Comparison of ENCODE assay signal across 1 cellular context in genomic region chr5:14054111-14054854, GRCh38.
TF ChIP-seq lines count a peak whose summit lies in the region.

No MANE protein-coding gene starts in this region.

TF ChIP-seq in IMR-90, 13 proteins besides CTCF, POLR2A, EP300 and RAD21:
- no peak for TF ChIP-seq MAZ (IDR thresholded peaks at IDR 0.05; ENCODE audit: borderline replicate concordance, low read depth, low read length)
- TF ChIP-seq MAFK (IDR thresholded peaks at IDR 0.05; ENCODE audit: low read depth, low read length), result no peak
- no peak for TF ChIP-seq NFE2L2 (IDR thresholded peaks at IDR 0.05; ENCODE audit: low read depth, low read length)
- no peak for TF ChIP-seq CHD1 (IDR thresholded peaks at IDR 0.05; ENCODE audit: low read depth, low read length)
- no peak for TF ChIP-seq RFX5 (IDR thresholded peaks at IDR 0.05; ENCODE audit: low read depth, low read length)
- TF ChIP-seq ELK1 (IDR thresholded peaks at IDR 0.05; ENCODE audit: borderline replicate concordance, low read depth, low read length), result no peak
- TF ChIP-seq MXI1 (IDR thresholded peaks at IDR 0.05; ENCODE audit: borderline replicate concordance, low read depth, low read length), result no peak
- TF ChIP-seq CEBPB (IDR thresholded peaks at IDR 0.05; ENCODE audit: low read depth, low read length), result peak; percentile 98
- TF ChIP-seq BHLHE40 (IDR thresholded peaks at IDR 0.05; ENCODE audit: low read depth, low read length), result no peak; the same call in 1 of the 2 replicates
- no peak for TF ChIP-seq USF2 (IDR thresholded peaks at IDR 0.05; ENCODE audit: low read depth, low read length)
- no peak for TF ChIP-seq SMC3 (IDR thresholded peaks at IDR 0.05; ENCODE audit: low read depth, low read length)
- 0 out of 2 replicates have a peak, but pooled peaks have one; percentile 29 for TF ChIP-seq FOS (IDR thresholded peaks at IDR 0.05; ENCODE audit: low read depth, low read length)
- TF ChIP-seq RCOR1 (IDR thresholded peaks at IDR 0.05; ENCODE audit: insufficient replicate concordance, low read length), result peak; percentile 50
